Comparison of ENCODE assay signal across 24 cellular contexts in genomic region chr18:32696376-32696775, GRCh38.
"Had no signal": no experiment of that assay in that cellular context is flagged by ENCODE, and none has a peak within 500 bp of the region (broad histone marks: within the 10 kb centered on the region; RNA-seq: fewer than 3 reads in every experiment).

No MANE protein-coding gene starts in this region.

- H3K4me1 ChIP-seq: left lung, prostate gland, sigmoid colon, stomach, tibial artery, upper lobe of left lung had no signal

- DNase-seq: cerebellar nuclear complex; cortex of kidney; effector memory CD8-positive, alpha-beta T cell; foreskin melanocyte; hypothalamus; immature natural killer cell; islet precursor cell; left lung; mesendoderm; midbrain; naive thymus-derived CD4-positive, alpha-beta T cell; nucleus accumbens; right cardiac atrium; sigmoid colon; stimulated activated CD4-positive, alpha-beta T cell treated with anti-CD3 and anti-CD28 coated beads, Interleukin-2, amount 100 ng/mL, for 24 hours; stimulated activated CD4-positive, alpha-beta T cell treated with anti-CD3 and anti-CD28 coated beads, Interleukin-4, amount 100 ng/mL, for 24 hours; stimulated activated naive CD4-positive, alpha-beta T cell treated with Interleukin-2 at 50 U/mL for 16 hours; stomach; tibial artery; upper lobe of left lung had no signal

- FAIRE-seq: endometrium, urothelium cell line had no signal

- H3K27me3 ChIP-seq: left lung, neural progenitor cell, sigmoid colon, stomach, tibial artery, upper lobe of left lung had no signal

- H3K27ac ChIP-seq: left lung, neural progenitor cell, prostate gland, sigmoid colon, stomach, tibial artery, upper lobe of left lung had no signal

- H3K36me3 ChIP-seq: left lung, neural progenitor cell, prostate gland, sigmoid colon, stomach, tibial artery, upper lobe of left lung had no signal

- H3K4me3 ChIP-seq: left lung, neural progenitor cell, prostate gland, sigmoid colon, stomach, tibial artery, upper lobe of left lung had no signal

- ATAC-seq: effector memory CD8-positive, alpha-beta T cell; left lung; naive thymus-derived CD4-positive, alpha-beta T cell; right cardiac atrium had no signal
